16 cellular contexts compared by ENCODE assay signal in the genomic region with DNA sequence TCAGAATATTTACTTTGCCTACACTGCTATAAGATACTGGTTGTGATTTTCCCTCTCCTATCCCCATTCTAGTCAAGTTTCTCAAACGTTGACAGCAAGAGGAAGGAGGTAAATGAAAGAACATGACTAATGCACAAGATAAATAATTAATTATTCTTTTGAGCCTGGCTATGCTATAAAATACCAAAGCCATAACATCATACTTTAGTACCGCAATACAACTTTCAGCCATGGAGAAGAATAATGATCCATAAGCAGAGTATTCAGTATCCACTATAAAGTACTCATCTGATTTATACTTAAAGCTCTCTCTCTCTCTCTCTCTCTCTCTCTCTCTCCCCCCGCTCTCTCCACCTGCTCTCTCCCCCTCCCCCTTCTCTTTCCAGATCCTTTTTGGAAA. TPM values are rescaled to one million over a fixed set of nuclear protein-coding genes. Genes with fewer than 3 reads are reported as not detected.
A peak's percentile ranks its signal among the peaks of the same experiment; 100 is the strongest.
DNase-seq lines count a peak whose midpoint lies in the region; ATAC-seq, FAIRE-seq and TF ChIP-seq lines count a peak whose summit lies in the region.
"Had no signal": no experiment of that assay in that cellular context is flagged by ENCODE, and none has a peak within 500 bp of the region (broad histone marks: within the 10 kb centered on the region; RNA-seq: fewer than 3 reads in every experiment).

No MANE protein-coding gene starts in this region.

- H3K36me3 ChIP-seq in IMR-90 (ENCODE audit: control insufficient read depth, insufficient read depth, low read length) (no peaks in the 10 kb centered on the region), bronchial epithelial cell (ENCODE audit: control insufficient read depth, insufficient read depth, low read length) (no peaks in the 10 kb centered on the region), kidney epithelial cell (ENCODE audit: control insufficient read depth, insufficient read depth, low read length) (no peaks in the 10 kb centered on the region)
- H3K36me3 ChIP-seq: neutrophil, uterus had no signal

- H2AK5ac ChIP-seq in IMR-90 (ENCODE audit: low read depth, low read length) = no peak overlapping the region

- H3K9me1 ChIP-seq in IMR-90 (ENCODE audit: insufficient read depth, low read length) = peaks cover 9% of the 10 kb centered on the region

- peaks cover 0 to 2% of the 10 kb centered on the region in 2 donors for H3K9me3 Mint-ChIP-seq in activated T-cell treated with anti-CD3 and anti-CD28 coated beads, Interleukin-2, amount 50 U/mL, for 72 hours
- H3K9me3 Mint-ChIP-seq in activated T-helper 17 cell treated with anti-CD3 and anti-CD28 coated beads, Interleukin-2, amount 50 U/mL, for 72 hours = no peaks in the 10 kb centered on the region
- H3K9me3 Mint-ChIP-seq: activated naive CD8-positive, alpha-beta T cell treated with anti-CD3 and anti-CD28 coated beads, Interleukin-2, amount 50 U/mL, for 24 hours had no signal

- peaks cover 11% of the 10 kb centered on the region for H3K27me3 Mint-ChIP-seq in activated T-cell treated with anti-CD3 and anti-CD28 coated beads, Interleukin-2, amount 50 U/mL, for 72 hours (ENCODE audit: low read depth)
- H3K27me3 Mint-ChIP-seq in activated T-helper 17 cell treated with anti-CD3 and anti-CD28 coated beads, Interleukin-2, amount 50 U/mL, for 72 hours = peaks cover 29% of the 10 kb centered on the region

- TF ChIP-seq CTCF in AG04450 (IDR thresholded peaks at IDR 0.05; ENCODE audit: low read depth, low read length) (no peak), IMR-90 (conservative IDR thresholded peaks at IDR 0.05; ENCODE audit: low read depth, low read length) (no peak), bronchial epithelial cell (IDR thresholded peaks at IDR 0.05; ENCODE audit: insufficient read depth, low read length, severe bottlenecking) (no peak), kidney epithelial cell (IDR thresholded peaks at IDR 0.05; ENCODE audit: insufficient read depth, low read length, poor library complexity, severe bottlenecking) (no peak)

- peak overlapping the region; percentile 34; the same call in 1 of the 2 replicates for H3K4ac ChIP-seq in IMR-90 (ENCODE audit: low read depth, low read length)

- H2BK5ac ChIP-seq in IMR-90 (ENCODE audit: low read depth, low read length, poor library complexity, severe bottlenecking) = peak overlapping the region; percentile 49

- ATAC-seq in IMR-90 (ENCODE audit: low read depth) = peak; percentile 71
- ATAC-seq in activated T-cell treated with anti-CD3 and anti-CD28 coated beads, Interleukin-2, amount 50 U/mL, for 72 hours (replicated peaks in 1 of 2) = no peak
- ATAC-seq in activated T-helper 17 cell treated with anti-CD3 and anti-CD28 coated beads, Interleukin-2, amount 50 U/mL, for 72 hours (replicated peaks) = no peak
- ATAC-seq: activated naive CD8-positive, alpha-beta T cell treated with anti-CD3 and anti-CD28 coated beads, Interleukin-2, amount 50 U/mL, for 24 hours had no signal

- peak overlapping the region; percentile 6; the same call in 1 of the 2 replicates for H3K23ac ChIP-seq in IMR-90 (ENCODE audit: low read depth, low read length)

- no peak overlapping the region for H4K5ac ChIP-seq in IMR-90 (ENCODE audit: low read depth, low read length)

- no peak overlapping the region for H2BK15ac ChIP-seq in IMR-90 (ENCODE audit: low read depth, low read length)

- H3K9me3 ChIP-seq in AG04450 (ENCODE audit: control insufficient read depth, insufficient read depth, low read length) = peaks cover 8% of the 10 kb centered on the region; the same call in 1 of the 2 replicates
- 0 out of 2 replicates have a peak, but pooled peaks cover 2% of the 10 kb centered on the region for H3K9me3 ChIP-seq in IMR-90 (ENCODE audit: control insufficient read depth, insufficient read depth, low read length)
- H3K9me3 ChIP-seq: neutrophil, uterus had no signal

- H2BK120ac ChIP-seq in IMR-90 (ENCODE audit: low read depth, low read length) = peak overlapping the region; percentile 85

- no peak overlapping the region for H2AK9ac ChIP-seq in IMR-90 (replicated peaks; ENCODE audit: low read depth, low read length, poor library complexity)

- no peak for TF ChIP-seq RAD21 in IMR-90 (IDR thresholded peaks at IDR 0.05; ENCODE audit: low read length)

- intact Hi-C loops in IMR-90 (cut with micrococcal nuclease) = no loop called here

- H2AFZ ChIP-seq in IMR-90 (replicated peaks; ENCODE audit: low read length, poor library complexity) = no peak overlapping the region

- no peaks in the 10 kb centered on the region for H3K4me1 Mint-ChIP-seq in activated T-cell treated with anti-CD3 and anti-CD28 coated beads, Interleukin-2, amount 50 U/mL, for 72 hours (ENCODE audit: low read depth)
- no peaks in the 10 kb centered on the region for H3K4me1 Mint-ChIP-seq in activated T-helper 17 cell treated with anti-CD3 and anti-CD28 coated beads, Interleukin-2, amount 50 U/mL, for 72 hours
- H3K4me1 Mint-ChIP-seq: activated naive CD8-positive, alpha-beta T cell treated with anti-CD3 and anti-CD28 coated beads, Interleukin-2, amount 50 U/mL, for 24 hours had no signal

- POLR2A ChIA-PET in AG04450 (lab: Yijun Ruan, JAX) = interaction anchor here (1.1 kb wide), 1 partner anchor 94 kb away, joined by 3 read pairs; no protein-coding TSS in a partner anchor
- POLR2A ChIA-PET in IMR-90 (lab: Charles Lee; ENCODE audit: unreplicated experiment) = no interaction called here

- dilution Hi-C loops in IMR-90 (cut with HindIII; ENCODE audit: low sequenced_read_pairs, unreplicated experiment) = no loop called here

- H4K20me1 ChIP-seq in IMR-90 (ENCODE audit: insufficient read depth, low read length) = no peaks in the 10 kb centered on the region

- peak overlapping the region; percentile 61; the same call in 1 of the 2 replicates for H3K18ac ChIP-seq in IMR-90 (ENCODE audit: low read depth, low read length)

- no peak overlapping the region for H3K4me3 ChIP-seq in AG04450 (ENCODE audit: low read depth, low read length)
- H3K4me3 ChIP-seq in IMR-90 (ENCODE audit: insufficient read depth, low read depth, low read length) = no peak overlapping the region
- no peak overlapping the region for H3K4me3 ChIP-seq in bronchial epithelial cell (ENCODE audit: low read depth, low read length)
- H3K4me3 ChIP-seq in kidney epithelial cell (ENCODE audit: low read depth, low read length) = no peak overlapping the region
- H3K4me3 ChIP-seq: uterus had no signal

- TF ChIP-seq POLR2A in IMR-90 (IDR thresholded peaks at IDR 0.05; ENCODE audit: low read depth, low read length) = no peak

- peaks cover 0 to 12% of the 10 kb centered on the region in 2 experiments; a peak in 3 of 4 replicates for H3K79me1 ChIP-seq in IMR-90 (ENCODE audit: low read depth in 1 of 2, low read length in 2 of 2)

- DNase-seq in AG04450 (ENCODE audit: low read depth, low spot score) (peak; percentile 37), IMR-90 (peak; percentile 85), bronchial epithelial cell (ENCODE audit: low read depth) (peak; percentile 90), kidney epithelial cell (ENCODE audit: low read depth) (peak; percentile 37), GDM1 (lab: John Stamatoyannopoulos, UW) (no peak)
- no peak for DNase-seq in effector CD8-positive, alpha-beta T cell (lab: John Stamatoyannopoulos, UW)
- DNase-seq in activated T-cell treated with anti-CD3 and anti-CD28 coated beads, Interleukin-2, amount 50 U/mL, for 72 hours = no peak
- DNase-seq: activated naive CD8-positive, alpha-beta T cell treated with anti-CD3 and anti-CD28 coated beads, Interleukin-2, amount 50 U/mL, for 24 hours; hypothalamus; NCI-H1105; NCI-H510A; Right ventricle myocardium superior; uterus had no signal

- H3K14ac ChIP-seq in IMR-90 (replicated peaks; ENCODE audit: low read depth, low read length) = no peak overlapping the region

- peak overlapping the region; percentile 14; the same call in 1 of the 2 replicates for H3K56ac ChIP-seq in IMR-90 (ENCODE audit: extremely low read depth, insufficient read depth, low read length)

- in situ Hi-C loops in IMR-90 (cut with MboI; ENCODE audit: low sequenced_read_pairs) = no loop called here

- no peak overlapping the region for H3K9ac ChIP-seq in IMR-90 (ENCODE audit: low read depth, low read length)

- H4K8ac ChIP-seq in IMR-90 (ENCODE audit: low read depth in 2 of 2, low read length in 2 of 2) = no peak overlapping the region

- H4K91ac ChIP-seq in IMR-90 (ENCODE audit: insufficient read depth, low read depth, low read length) = 0 out of 2 replicates have a peak overlapping the region, but pooled peaks have one; percentile 19

- no peak overlapping the region for H3K27ac Mint-ChIP-seq in activated T-cell treated with anti-CD3 and anti-CD28 coated beads, Interleukin-2, amount 50 U/mL, for 72 hours
- no peak overlapping the region for H3K27ac Mint-ChIP-seq in activated T-helper 17 cell treated with anti-CD3 and anti-CD28 coated beads, Interleukin-2, amount 50 U/mL, for 72 hours
- H3K27ac Mint-ChIP-seq: activated naive CD8-positive, alpha-beta T cell treated with anti-CD3 and anti-CD28 coated beads, Interleukin-2, amount 50 U/mL, for 24 hours had no signal

- H3K27ac ChIP-seq in AG04450 (ENCODE audit: low read depth, low read length) (no peak overlapping the region), IMR-90 (ENCODE audit: insufficient read depth, low read length) (peak overlapping the region; percentile 55; the same call in 1 of the 2 replicates)
- H3K27ac ChIP-seq: C4-2B, neutrophil, uterus had no signal

- H3K36me3 Mint-ChIP-seq in activated T-cell treated with anti-CD3 and anti-CD28 coated beads, Interleukin-2, amount 50 U/mL, for 72 hours (ENCODE audit: insufficient read depth in 2 of 2) = no peaks in the 10 kb centered on the region
- H3K36me3 Mint-ChIP-seq in activated T-helper 17 cell treated with anti-CD3 and anti-CD28 coated beads, Interleukin-2, amount 50 U/mL, for 72 hours (ENCODE audit: low read depth) = no peaks in the 10 kb centered on the region

- H2BK20ac ChIP-seq in IMR-90 (ENCODE audit: low read depth, low read length) = peak overlapping the region; percentile 72; the same call in 1 of the 2 replicates

- peaks cover 15% of the 10 kb centered on the region for H3K4me1 ChIP-seq in IMR-90 (ENCODE audit: control insufficient read depth, insufficient read depth, low read length)
- H3K4me1 ChIP-seq: uterus had no signal

- peak overlapping the region; percentile 57; the same call in 1 of the 2 replicates for H3K4me2 ChIP-seq in IMR-90 (ENCODE audit: low read depth, low read length)

- no peaks in the 10 kb centered on the region for H3K27me3 ChIP-seq in AG04450 (ENCODE audit: control insufficient read depth, insufficient read depth, low read length)
- no peaks in the 10 kb centered on the region for H3K27me3 ChIP-seq in IMR-90 (ENCODE audit: control insufficient read depth, insufficient read depth, low read length)
- H3K27me3 ChIP-seq in bronchial epithelial cell (ENCODE audit: control insufficient read depth, insufficient read depth, low read length) = no peaks in the 10 kb centered on the region
- no peaks in the 10 kb centered on the region for H3K27me3 ChIP-seq in kidney epithelial cell (ENCODE audit: control insufficient read depth, insufficient read depth, low read length)
- H3K27me3 ChIP-seq: uterus had no signal

- CTCF ChIA-PET in AG04450 (lab: Charles Lee) = interaction anchor here (1.0 kb wide), 1 partner anchor 102 kb away, joined by 4 read pairs; no protein-coding TSS in a partner anchor
- CTCF ChIA-PET in IMR-90 (lab: Yijun Ruan, JAX) = no interaction called here

- H3K4me3 Mint-ChIP-seq in activated T-cell treated with anti-CD3 and anti-CD28 coated beads, Interleukin-2, amount 50 U/mL, for 72 hours = no peak overlapping the region
- no peak overlapping the region for H3K4me3 Mint-ChIP-seq in activated T-helper 17 cell treated with anti-CD3 and anti-CD28 coated beads, Interleukin-2, amount 50 U/mL, for 72 hours
- H3K4me3 Mint-ChIP-seq: activated naive CD8-positive, alpha-beta T cell treated with anti-CD3 and anti-CD28 coated beads, Interleukin-2, amount 50 U/mL, for 24 hours had no signal

- FAIRE-seq in bronchial epithelial cell (lab: Jason Lieb, UNC) = no peak

- WGBS in IMR-90 (ENCODE audit: extremely low coverage in 2 of 2, insufficient read length in 1 of 2), 2 experiments = no CpG with 5 or more reads among the region's 3 CpGs

- no TSS peak for BruUV-seq in IMR-90 (replicated peaks; lab: Mats Ljungman, UMichigan)

RNA-seq across cellular contexts. Expression of a gene that starts 41.3 kb away (rescaled TPM):
- polyA plus RNA-seq in AG04450 (2011; rRNA removed) (20.4 and 28.4 TPM in 2 replicates), IMR-90 (2012; rRNA removed) (11.5 and 14.7 TPM in 2 replicates)
- polyA minus RNA-seq in AG04450 (2011; rRNA and poly(A)+ RNA removed) = 9.2 and 15.9 TPM in 2 replicates
- total RNA-seq in IMR-90 (2012; rRNA removed) (14.0 and 24.2 TPM in 2 replicates), bronchial epithelial cell (25.5 and 48.6 TPM in 2 replicates), kidney epithelial cell (34.9 and 35.5 TPM in 2 replicates)
- 2.8 and 3.1 TPM in 2 replicates for polyA plus RNA-seq in IMR-90 (2012; cell fraction: cytosol; rRNA removed)
- polyA plus RNA-seq in IMR-90 (2012; cell fraction: nucleus; rRNA removed; ENCODE audit: low replicate concordance) = 3.7 and 20.5 TPM in 2 replicates
- total RNA-seq in activated T-cell treated with anti-CD3 and anti-CD28 coated beads, Interleukin-2, amount 50 U/mL, for 72 hours = 10 to 100 TPM; 24.9 to 28.8 TPM
- total RNA-seq in activated T-helper 17 cell treated with anti-CD3 and anti-CD28 coated beads, Interleukin-2, amount 50 U/mL, for 72 hours = 10 to 100 TPM; 35.9 to 38.2 TPM

RNA-seq across cellular contexts. Expression of a gene that starts 43.1 kb away (rescaled TPM):
- polyA plus RNA-seq in AG04450 (2011; rRNA removed) = 102 and 119 TPM in 2 replicates
- polyA minus RNA-seq in AG04450 (2011; rRNA and poly(A)+ RNA removed) = 33.5 and 35.4 TPM in 2 replicates
- 30.8 and 33.5 TPM in 2 replicates for total RNA-seq in IMR-90 (2012; rRNA removed)
- polyA plus RNA-seq in IMR-90 (2012; rRNA removed) = 43.3 and 47.9 TPM in 2 replicates
- 19.6 and 26.2 TPM in 2 replicates for polyA plus RNA-seq in IMR-90 (2012; cell fraction: cytosol; rRNA removed)
- polyA plus RNA-seq in IMR-90 (2012; cell fraction: nucleus; rRNA removed; ENCODE audit: low replicate concordance) = 11.9 and 45.6 TPM in 2 replicates
- 1.0 and 1.3 TPM in 2 replicates for total RNA-seq in bronchial epithelial cell
- 1.1 and 1.8 TPM in 2 replicates for total RNA-seq in kidney epithelial cell
- total RNA-seq in activated T-cell treated with anti-CD3 and anti-CD28 coated beads, Interleukin-2, amount 50 U/mL, for 72 hours = under 1 TPM; 0.23 to 0.36 TPM
- total RNA-seq in activated T-helper 17 cell treated with anti-CD3 and anti-CD28 coated beads, Interleukin-2, amount 50 U/mL, for 72 hours = under 1 TPM in 1 of 2 donors, not detected in 1; 0.58 TPM

RNA-seq across cellular contexts. Expression of a gene that starts 57.4 kb away (rescaled TPM):
- polyA plus RNA-seq in AG04450 (2011; rRNA removed) = 20.8 and 31.4 TPM in 2 replicates
- 17.4 and 31.5 TPM in 2 replicates for polyA minus RNA-seq in AG04450 (2011; rRNA and poly(A)+ RNA removed)
- 33.3 and 34.2 TPM in 2 replicates for total RNA-seq in IMR-90 (2012; rRNA removed)
- polyA plus RNA-seq in IMR-90 (2012; rRNA removed) = 10.7 and 12.0 TPM in 2 replicates
- polyA plus RNA-seq in IMR-90 (2012; cell fraction: cytosol; rRNA removed) = 2.1 and 2.8 TPM in 2 replicates
- 3.9 and 35.5 TPM in 2 replicates for polyA plus RNA-seq in IMR-90 (2012; cell fraction: nucleus; rRNA removed; ENCODE audit: low replicate concordance)
- 7.6 and 8.7 TPM in 2 replicates for total RNA-seq in bronchial epithelial cell
- total RNA-seq in kidney epithelial cell = 4.6 and 7.4 TPM in 2 replicates
- 10 to 100 TPM; 11.0 TPM for total RNA-seq in activated T-cell treated with anti-CD3 and anti-CD28 coated beads, Interleukin-2, amount 50 U/mL, for 72 hours
- total RNA-seq in activated T-helper 17 cell treated with anti-CD3 and anti-CD28 coated beads, Interleukin-2, amount 50 U/mL, for 72 hours = 10 to 100 TPM in 1 of 2 donors, 1 to 10 TPM in 1; 9.2 to 11.7 TPM

Comparison
In these comparisons a context has a peak if more than half of its experiments do, and no peak if none do; other contexts are left out.
1. DNase-seq: peak in AG04450 (single experiment), IMR-90 (single experiment), bronchial epithelial cell (single experiment) and kidney epithelial cell (single experiment); none in effector CD8-positive, alpha-beta T cell (single experiment), activated T-cell treated with anti-CD3 and anti-CD28 coated beads, Interleukin-2, amount 50 U/mL, for 72 hours (0 of 2) and GDM1 (single experiment).
2. RNA of a gene that starts 43.1 kb away (total RNA-seq): 30.8 to 33.5 TPM in IMR-90; 1.1 to 1.8 TPM in kidney epithelial cell, 1.0 to 1.3 TPM in bronchial epithelial cell, 0.58 TPM in activated T-helper 17 cell treated with anti-CD3 and anti-CD28 coated beads, Interleukin-2, amount 50 U/mL, for 72 hours and 0.23 to 0.36 TPM in activated T-cell treated with anti-CD3 and anti-CD28 coated beads, Interleukin-2, amount 50 U/mL, for 72 hours; every median in the first group is over 10 times any median in the second.